Comparison of ENCODE assay signal across 22 cellular contexts in genomic region chr15:35170216-35170615, GRCh38.
A peak's percentile ranks its signal among the peaks of the same experiment; 100 is the strongest.
DNase-seq lines count a peak whose midpoint lies in the region; ATAC-seq, FAIRE-seq and TF ChIP-seq lines count a peak whose summit lies in the region.
"Had no signal": no experiment of that assay in that cellular context is flagged by ENCODE, and none has a peak within 500 bp of the region (broad histone marks: within the 10 kb centered on the region; RNA-seq: fewer than 3 reads in every experiment).

No MANE protein-coding gene starts in this region.

- no peak overlapping the region for H2BK120ac ChIP-seq in mesenchymal stem cell (ENCODE audit: low read depth, low read length)

- H2BK5ac ChIP-seq in mesenchymal stem cell (ENCODE audit: low read depth, low read length, poor library complexity, severe bottlenecking) = no peak overlapping the region

- no peaks in the 10 kb centered on the region for H3K36me3 ChIP-seq in MG63
- no peaks in the 10 kb centered on the region for H3K36me3 ChIP-seq in mesenchymal stem cell (ENCODE audit: control insufficient read depth in 1 of 2, insufficient read depth in 2 of 2, low read depth in 1 of 2, low read length in 2 of 2)
- H3K36me3 ChIP-seq in tibial artery = no peaks in the 10 kb centered on the region
- H3K36me3 ChIP-seq: BLaER1 treated with 17β-estradiol and CSF1 and Interleukin-3, amounts not matched to agents 10 nM and 100 nM; right atrium auricular region; upper lobe of left lung had no signal

- H3K4me1 ChIP-seq in mesenchymal stem cell (ENCODE audit: control insufficient read depth, insufficient read depth, low read depth, low read length) (no peaks in the 10 kb centered on the region), tibial artery (no peaks in the 10 kb centered on the region)
- H3K4me1 ChIP-seq: right atrium auricular region, upper lobe of left lung had no signal

- FAIRE-seq in D721Med (lab: Jason Lieb, UNC) = no peak
- FAIRE-seq: A204.1 had no signal

- no peak overlapping the region for H2AFZ ChIP-seq in mesenchymal stem cell (ENCODE audit: low read depth, low read length)

- intact Hi-C loops in tibial artery (cut with DNase I; ENCODE audit: low total_unique reads) = no loop called here

- no peak overlapping the region for H3K9ac ChIP-seq in mesenchymal stem cell (ENCODE audit: low read length)
- H3K9ac ChIP-seq: BLaER1 treated with 17β-estradiol and CSF1 and Interleukin-3, amounts not matched to agents 10 nM and 100 nM had no signal

- H3K27me3 ChIP-seq in MG63 (no peaks in the 10 kb centered on the region), mesenchymal stem cell (ENCODE audit: control insufficient read depth in 1 of 2, insufficient read depth in 1 of 2, low read length in 2 of 2) (no peaks in the 10 kb centered on the region), tibial artery (no peaks in the 10 kb centered on the region)
- H3K27me3 ChIP-seq: BLaER1 treated with 17β-estradiol and CSF1 and Interleukin-3, amounts not matched to agents 10 nM and 100 nM; right atrium auricular region; upper lobe of left lung had no signal

- H3K79me1 ChIP-seq in mesenchymal stem cell (replicated peaks; ENCODE audit: low read length, poor library complexity, severe bottlenecking) = no peaks in the 10 kb centered on the region

- DNase-seq in AG10803 (ENCODE audit: low read depth) = peak; percentile 1
- peak; percentile 7 for DNase-seq in MG63
- DNase-seq in choroid plexus epithelial cell (ENCODE audit: low read depth) = peak; percentile 14
- DNase-seq in mesenchymal stem cell = peak; percentile 52
- DNase-seq in tibial artery = no peak
- no peak for DNase-seq in D721Med (ENCODE audit: insufficient read length, low spot score)
- no peak for DNase-seq in DMS 273 treated with DMSO at 0.1 percent for 48 hours (lab: John Stamatoyannopoulos, UW)
- DNase-seq: activated CD4-positive, alpha-beta T cell treated with anti-CD3 and anti-CD28 coated beads for 4 hours; activated T-cell treated with anti-CD3 and anti-CD28 coated beads, Interleukin-2, amount 50 U/mL, for 48 hours; aorta; kidney glomerular epithelial cell; NCI-H1694; NCI-H2171; NCI-H748 treated with DMSO at 0.1 percent for 48 hours; Right ventricle myocardium superior; upper lobe of left lung had no signal

- H3K23ac ChIP-seq in mesenchymal stem cell (ENCODE audit: low read length in 2 of 2) = no peak overlapping the region

- TF ChIP-seq CTCF in AG10803 (conservative IDR thresholded peaks at IDR 0.05; ENCODE audit: low read length) = no peak
- no peak for TF ChIP-seq CTCF in choroid plexus epithelial cell (conservative IDR thresholded peaks at IDR 0.05; ENCODE audit: low read depth, low read length)
- TF ChIP-seq CTCF in tibial artery (IDR thresholded peaks at IDR 0.05) = no peak
- TF ChIP-seq CTCF in D721Med (IDR thresholded peaks at IDR 0.05; ENCODE audit: insufficient read depth, missing control alignments) = no peak

- 28% methylated on average over 2 of the region's 3 CpGs for WGBS in mesenchymal stem cell

- H4K91ac ChIP-seq in mesenchymal stem cell (ENCODE audit: low read length) = no peak overlapping the region

- H3K4me2 ChIP-seq in mesenchymal stem cell (ENCODE audit: low read length, poor library complexity, severe bottlenecking) = no peak overlapping the region
- H3K4me2 ChIP-seq: BLaER1 treated with 17β-estradiol and CSF1 and Interleukin-3, amounts not matched to agents 10 nM and 100 nM had no signal

- H3K27ac ChIP-seq in mesenchymal stem cell (ENCODE audit: low read length, poor library complexity, severe bottlenecking) = no peak overlapping the region
- H3K27ac ChIP-seq in tibial artery = no peak overlapping the region
- H3K27ac ChIP-seq: BLaER1 treated with 17β-estradiol and CSF1 and Interleukin-3, amounts not matched to agents 10 nM and 100 nM; epithelial cell of prostate; HL-60; right atrium auricular region; upper lobe of left lung had no signal

- no peak overlapping the region for H2BK15ac ChIP-seq in mesenchymal stem cell (ENCODE audit: low read depth, poor library complexity, severe bottlenecking)

- no peaks in the 10 kb centered on the region for H3K9me3 ChIP-seq in MG63
- H3K9me3 ChIP-seq in mesenchymal stem cell (ENCODE audit: control insufficient read depth, low read length) = no peaks in the 10 kb centered on the region
- no peaks in the 10 kb centered on the region for H3K9me3 ChIP-seq in tibial artery
- H3K9me3 ChIP-seq: BLaER1 treated with 17β-estradiol and CSF1 and Interleukin-3, amounts not matched to agents 10 nM and 100 nM; right atrium auricular region; upper lobe of left lung had no signal

- no peak overlapping the region for H3K14ac ChIP-seq in mesenchymal stem cell (ENCODE audit: low read length in 2 of 2)

- H3K4ac ChIP-seq in mesenchymal stem cell (ENCODE audit: low read depth in 1 of 2, low read length in 2 of 2) = no peak overlapping the region

- ATAC-seq in HG02973 (IDR thresholded peaks at IDR 0.05; ENCODE audit: unreplicated experiment) = no peak

- no peak overlapping the region for H3K4me3 ChIP-seq in AG10803 (ENCODE audit: low read length)
- no peak overlapping the region for H3K4me3 ChIP-seq in MG63
- H3K4me3 ChIP-seq in choroid plexus epithelial cell (ENCODE audit: low read depth, low read length) = no peak overlapping the region
- H3K4me3 ChIP-seq in mesenchymal stem cell (ENCODE audit: insufficient read depth in 1 of 2, low read depth in 1 of 2, low read length in 2 of 2) = no peak overlapping the region
- no peak overlapping the region for H3K4me3 ChIP-seq in tibial artery
- H3K4me3 ChIP-seq: BLaER1 treated with 17β-estradiol and CSF1 and Interleukin-3, amounts not matched to agents 10 nM and 100 nM; right atrium auricular region; upper lobe of left lung had no signal

- no peak overlapping the region for H2BK12ac ChIP-seq in mesenchymal stem cell (ENCODE audit: low read length in 2 of 2)

- no peak overlapping the region for H2AK5ac ChIP-seq in mesenchymal stem cell (ENCODE audit: low read length, severe bottlenecking)

- H4K8ac ChIP-seq in mesenchymal stem cell (ENCODE audit: low read length) = no peak overlapping the region

- H3K18ac ChIP-seq in mesenchymal stem cell (ENCODE audit: low read depth in 1 of 2, low read length in 2 of 2) = no peak overlapping the region

Comparison
In these comparisons a context has a peak if more than half of its experiments do, and no peak if none do; other contexts are left out.
1. DNase-seq: peak in AG10803 (single experiment), MG63 (single experiment), choroid plexus epithelial cell (single experiment) and mesenchymal stem cell (single experiment); none in tibial artery (0 of 2), D721Med (single experiment) and DMS 273 treated with DMSO at 0.1 percent for 48 hours (single experiment).